Comparison of ENCODE assay signal across 8 cellular contexts in the genomic region with DNA sequence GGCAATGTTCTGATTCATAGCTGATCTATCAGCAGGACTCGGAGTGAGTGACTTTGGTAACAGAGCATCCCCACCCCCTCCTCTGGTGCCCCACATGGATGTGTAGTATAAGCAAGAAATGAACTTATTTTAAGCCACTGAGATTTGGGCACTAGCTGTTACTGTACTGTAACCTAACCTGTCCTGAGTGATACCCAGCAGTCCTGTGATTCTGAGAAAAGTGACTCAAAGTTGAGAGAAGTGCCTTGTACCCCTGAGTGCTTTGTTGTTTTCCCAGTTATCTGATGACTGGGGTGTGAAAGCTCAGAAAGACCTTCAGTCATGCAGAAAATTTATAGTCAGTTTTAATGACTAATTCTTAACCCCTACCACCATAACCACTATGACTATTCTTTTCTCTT.
DNase-seq lines count a peak whose midpoint lies in the region; ATAC-seq lines count a peak whose summit lies in the region.

No MANE protein-coding gene starts in this region.

- DNase-seq in kidney glomerular epithelial cell (lab: John Stamatoyannopoulos, UW) (peak; percentile 84), NCI-H526 treated with DMSO at 0.1 percent for 48 hours (lab: John Stamatoyannopoulos, UW) (no peak), islet precursor cell (no peak), GF-D8 (lab: John Stamatoyannopoulos, UW) (no peak), left lobe of liver (ENCODE audit: low spot score) (no peak)

- peak; percentile 76 for ATAC-seq in GM18517 (IDR thresholded peaks at IDR 0.05; ENCODE audit: unreplicated experiment)
- peak; percentile 83 for ATAC-seq in GM21390 (IDR thresholded peaks at IDR 0.05; ENCODE audit: unreplicated experiment)
- peak; percentile 95 for ATAC-seq in HG03432 (IDR thresholded peaks at IDR 0.05; ENCODE audit: unreplicated experiment)
- ATAC-seq in left lobe of liver = no peak
